In the genomic region with DNA sequence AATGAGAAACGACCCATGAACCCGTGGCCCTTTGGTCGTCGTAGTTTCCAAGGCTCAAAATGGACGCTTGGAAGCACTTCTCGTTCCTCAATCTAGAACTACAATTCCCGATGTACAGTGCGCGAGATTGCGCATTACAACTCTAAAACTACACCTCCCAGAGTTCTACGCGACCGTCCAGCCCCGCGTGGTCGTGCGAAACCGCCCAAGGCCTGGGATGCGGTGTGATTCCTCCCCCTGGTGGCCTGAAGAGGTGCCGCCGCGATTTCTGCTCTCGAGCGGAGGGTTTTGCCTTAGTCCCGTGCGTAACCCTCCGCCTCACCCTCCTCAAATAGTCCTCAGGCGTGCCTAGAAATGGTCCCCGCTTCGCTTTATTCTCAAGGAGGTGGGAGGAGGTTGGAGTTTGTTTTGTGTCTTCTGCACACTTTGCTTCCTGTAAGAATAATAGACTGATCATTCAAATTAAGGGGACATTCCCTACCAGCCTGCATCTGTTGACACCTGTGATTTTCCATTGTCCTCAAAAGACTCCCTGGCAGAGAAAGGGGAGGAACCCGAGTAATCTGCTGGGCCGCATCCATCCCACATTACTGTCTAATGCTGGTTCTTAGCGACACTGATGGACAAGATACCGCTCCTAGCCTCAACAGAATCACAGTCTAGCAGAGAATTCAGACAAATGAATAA, we compare ENCODE assay signal across 1 cellular context.
A peak's percentile ranks its signal among the peaks of the same experiment; 100 is the strongest.
TF ChIP-seq lines count a peak whose summit lies in the region.

No MANE protein-coding gene starts in this region.

TF ChIP-seq in K562, 482 proteins besides CTCF, POLR2A, EP300 and RAD21 (continued from another document and continues in another):
- TF ChIP-seq, protein P1, sequence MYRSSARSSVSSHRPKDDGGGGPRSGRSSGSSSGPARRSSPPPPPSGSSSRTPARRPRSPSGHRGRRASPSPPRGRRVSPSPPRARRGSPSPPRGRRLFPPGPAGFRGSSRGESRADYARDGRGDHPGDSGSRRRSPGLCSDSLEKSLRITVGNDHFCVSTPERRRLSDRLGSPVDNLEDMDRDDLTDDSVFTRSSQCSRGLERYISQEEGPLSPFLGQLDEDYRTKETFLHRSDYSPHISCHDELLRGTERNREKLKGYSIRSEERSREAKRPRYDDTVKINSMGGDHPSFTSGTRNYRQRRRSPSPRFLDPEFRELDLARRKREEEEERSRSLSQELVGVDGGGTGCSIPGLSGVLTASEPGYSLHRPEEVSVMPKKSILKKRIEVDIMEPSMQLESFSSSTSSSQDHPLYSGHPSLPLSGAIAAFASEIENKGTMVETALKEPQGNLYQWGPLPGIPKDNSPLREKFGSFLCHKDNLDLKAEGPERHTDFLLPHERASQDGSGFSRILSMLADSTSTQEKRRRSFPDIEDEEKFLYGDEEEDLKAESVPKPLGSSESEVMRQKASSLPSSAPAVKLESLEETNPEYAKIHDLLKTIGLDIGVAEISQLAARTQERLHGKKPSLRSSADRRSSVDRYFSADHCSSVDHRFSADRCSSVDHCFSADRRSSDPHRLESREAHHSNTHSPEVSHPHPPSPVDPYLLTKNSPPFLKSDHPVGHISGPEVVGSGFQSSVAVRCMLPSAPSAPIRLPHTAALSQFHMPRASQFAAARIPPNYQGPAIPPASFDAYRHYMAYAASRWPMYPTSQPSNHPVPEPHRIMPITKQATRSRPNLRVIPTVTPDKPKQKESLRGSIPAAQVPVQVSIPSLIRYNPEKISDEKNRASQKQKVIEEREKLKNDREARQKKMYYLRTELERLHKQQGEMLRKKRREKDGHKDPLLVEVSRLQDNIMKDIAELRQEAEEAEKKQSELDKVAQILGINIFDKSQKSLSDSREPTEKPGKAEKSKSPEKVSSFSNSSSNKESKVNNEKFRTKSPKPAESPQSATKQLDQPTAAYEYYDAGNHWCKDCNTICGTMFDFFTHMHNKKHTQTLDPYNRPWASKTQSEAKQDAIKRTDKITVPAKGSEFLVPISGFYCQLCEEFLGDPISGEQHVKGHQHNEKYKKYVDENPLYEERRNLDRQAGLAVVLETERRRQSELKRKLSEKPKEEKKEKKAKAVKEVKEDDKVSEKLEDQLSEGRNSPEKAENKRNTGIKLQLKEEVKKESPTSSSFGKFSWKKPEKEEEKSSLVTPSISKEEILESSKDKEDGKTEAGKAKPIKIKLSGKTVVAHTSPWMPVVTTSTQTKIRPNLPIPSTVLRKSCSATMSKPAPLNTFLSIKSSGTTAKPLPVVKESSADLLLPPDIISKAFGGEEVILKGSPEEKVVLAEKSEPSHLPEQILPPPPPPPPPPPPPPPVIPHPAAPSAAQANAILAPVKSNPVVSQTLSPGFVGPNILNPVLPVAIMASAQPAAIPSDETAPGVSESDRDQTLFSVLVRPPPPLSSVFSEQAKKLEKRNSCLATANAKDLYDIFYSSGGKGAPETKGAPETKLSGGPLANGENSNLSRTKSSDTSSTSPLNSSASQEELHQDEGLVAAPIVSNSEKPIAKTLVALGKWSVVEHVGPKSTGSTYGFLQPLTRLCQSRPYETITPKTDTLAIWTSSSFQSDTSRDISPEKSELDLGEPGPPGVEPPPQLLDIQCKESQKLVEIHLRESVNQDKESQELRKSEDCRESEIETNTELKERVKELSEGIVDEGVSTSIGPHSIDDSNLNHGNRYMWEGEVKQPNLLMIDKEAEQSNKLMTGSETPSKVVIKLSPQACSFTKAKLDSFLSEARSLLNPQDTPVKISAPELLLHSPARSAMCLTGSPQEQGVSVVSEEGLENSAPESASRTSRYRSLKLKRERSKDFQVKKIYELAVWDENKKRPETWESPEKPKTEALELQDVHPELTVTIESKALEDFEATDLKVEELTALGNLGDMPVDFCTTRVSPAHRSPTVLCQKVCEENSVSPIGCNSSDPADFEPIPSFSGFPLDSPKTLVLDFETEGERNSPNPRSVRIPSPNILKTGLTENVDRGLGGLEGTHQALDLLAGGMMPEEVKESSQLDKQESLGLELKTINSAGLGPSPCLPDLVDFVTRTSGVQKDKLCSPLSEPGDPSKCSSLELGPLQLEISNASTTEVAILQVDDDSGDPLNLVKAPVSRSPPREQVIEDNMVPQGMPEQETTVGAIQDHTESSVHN (IDR thresholded peaks at IDR 0.05; ENCODE audit: borderline replicate concordance in 1 of 2, low read depth in 1 of 2), result no peak; a peak in 1 of 4 replicates
- no peak for TF ChIP-seq SP2 (IDR thresholded peaks at IDR 0.05; ENCODE audit: extremely low read depth, low read depth, low read length, poor library complexity, severe bottlenecking)
- peak; percentile 99 for TF ChIP-seq ARID2 (IDR thresholded peaks at IDR 0.05)
- TF ChIP-seq, protein P2, sequence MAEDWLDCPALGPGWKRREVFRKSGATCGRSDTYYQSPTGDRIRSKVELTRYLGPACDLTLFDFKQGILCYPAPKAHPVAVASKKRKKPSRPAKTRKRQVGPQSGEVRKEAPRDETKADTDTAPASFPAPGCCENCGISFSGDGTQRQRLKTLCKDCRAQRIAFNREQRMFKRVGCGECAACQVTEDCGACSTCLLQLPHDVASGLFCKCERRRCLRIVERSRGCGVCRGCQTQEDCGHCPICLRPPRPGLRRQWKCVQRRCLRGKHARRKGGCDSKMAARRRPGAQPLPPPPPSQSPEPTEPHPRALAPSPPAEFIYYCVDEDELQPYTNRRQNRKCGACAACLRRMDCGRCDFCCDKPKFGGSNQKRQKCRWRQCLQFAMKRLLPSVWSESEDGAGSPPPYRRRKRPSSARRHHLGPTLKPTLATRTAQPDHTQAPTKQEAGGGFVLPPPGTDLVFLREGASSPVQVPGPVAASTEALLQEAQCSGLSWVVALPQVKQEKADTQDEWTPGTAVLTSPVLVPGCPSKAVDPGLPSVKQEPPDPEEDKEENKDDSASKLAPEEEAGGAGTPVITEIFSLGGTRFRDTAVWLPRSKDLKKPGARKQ (CRISPR knock-in tag; IDR thresholded peaks at IDR 0.05), result no peak
- no peak for TF ChIP-seq POLR3G (IDR thresholded peaks at IDR 0.05; ENCODE audit: extremely low read depth, insufficient read length, insufficient replicate concordance)
- TF ChIP-seq YBX1 (IDR thresholded peaks at IDR 0.05), result no peak
- TF ChIP-seq, protein P3, sequence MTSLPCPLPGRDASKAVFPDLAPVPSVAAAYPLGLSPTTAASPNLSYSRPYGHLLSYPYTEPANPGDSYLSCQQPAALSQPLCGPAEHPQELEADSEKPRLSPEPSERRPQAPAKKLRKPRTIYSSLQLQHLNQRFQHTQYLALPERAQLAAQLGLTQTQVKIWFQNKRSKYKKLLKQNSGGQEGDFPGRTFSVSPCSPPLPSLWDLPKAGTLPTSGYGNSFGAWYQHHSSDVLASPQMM (CRISPR knock-in tag; IDR thresholded peaks at IDR 0.05), result no peak
- no peak for TF ChIP-seq TAF9B (IDR thresholded peaks at IDR 0.05; ENCODE audit: partially characterized antibody)
- peak; percentile 90 for TF ChIP-seq DPF2 (IDR thresholded peaks at IDR 0.05)
- TF ChIP-seq, protein P4, sequence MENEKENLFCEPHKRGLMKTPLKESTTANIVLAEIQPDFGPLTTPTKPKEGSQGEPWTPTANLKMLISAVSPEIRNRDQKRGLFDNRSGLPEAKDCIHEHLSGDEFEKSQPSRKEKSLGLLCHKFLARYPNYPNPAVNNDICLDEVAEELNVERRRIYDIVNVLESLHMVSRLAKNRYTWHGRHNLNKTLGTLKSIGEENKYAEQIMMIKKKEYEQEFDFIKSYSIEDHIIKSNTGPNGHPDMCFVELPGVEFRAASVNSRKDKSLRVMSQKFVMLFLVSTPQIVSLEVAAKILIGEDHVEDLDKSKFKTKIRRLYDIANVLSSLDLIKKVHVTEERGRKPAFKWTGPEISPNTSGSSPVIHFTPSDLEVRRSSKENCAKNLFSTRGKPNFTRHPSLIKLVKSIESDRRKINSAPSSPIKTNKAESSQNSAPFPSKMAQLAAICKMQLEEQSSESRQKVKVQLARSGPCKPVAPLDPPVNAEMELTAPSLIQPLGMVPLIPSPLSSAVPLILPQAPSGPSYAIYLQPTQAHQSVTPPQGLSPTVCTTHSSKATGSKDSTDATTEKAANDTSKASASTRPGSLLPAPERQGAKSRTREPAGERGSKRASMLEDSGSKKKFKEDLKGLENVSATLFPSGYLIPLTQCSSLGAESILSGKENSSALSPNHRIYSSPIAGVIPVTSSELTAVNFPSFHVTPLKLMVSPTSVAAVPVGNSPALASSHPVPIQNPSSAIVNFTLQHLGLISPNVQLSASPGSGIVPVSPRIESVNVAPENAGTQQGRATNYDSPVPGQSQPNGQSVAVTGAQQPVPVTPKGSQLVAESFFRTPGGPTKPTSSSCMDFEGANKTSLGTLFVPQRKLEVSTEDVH (IDR thresholded peaks at IDR 0.05; ENCODE audit: low read depth, partially characterized antibody), result peak; percentile 79
- TF ChIP-seq ZEB2 (IDR thresholded peaks at IDR 0.05), result peak; percentile 87
- TF ChIP-seq, protein P5, sequence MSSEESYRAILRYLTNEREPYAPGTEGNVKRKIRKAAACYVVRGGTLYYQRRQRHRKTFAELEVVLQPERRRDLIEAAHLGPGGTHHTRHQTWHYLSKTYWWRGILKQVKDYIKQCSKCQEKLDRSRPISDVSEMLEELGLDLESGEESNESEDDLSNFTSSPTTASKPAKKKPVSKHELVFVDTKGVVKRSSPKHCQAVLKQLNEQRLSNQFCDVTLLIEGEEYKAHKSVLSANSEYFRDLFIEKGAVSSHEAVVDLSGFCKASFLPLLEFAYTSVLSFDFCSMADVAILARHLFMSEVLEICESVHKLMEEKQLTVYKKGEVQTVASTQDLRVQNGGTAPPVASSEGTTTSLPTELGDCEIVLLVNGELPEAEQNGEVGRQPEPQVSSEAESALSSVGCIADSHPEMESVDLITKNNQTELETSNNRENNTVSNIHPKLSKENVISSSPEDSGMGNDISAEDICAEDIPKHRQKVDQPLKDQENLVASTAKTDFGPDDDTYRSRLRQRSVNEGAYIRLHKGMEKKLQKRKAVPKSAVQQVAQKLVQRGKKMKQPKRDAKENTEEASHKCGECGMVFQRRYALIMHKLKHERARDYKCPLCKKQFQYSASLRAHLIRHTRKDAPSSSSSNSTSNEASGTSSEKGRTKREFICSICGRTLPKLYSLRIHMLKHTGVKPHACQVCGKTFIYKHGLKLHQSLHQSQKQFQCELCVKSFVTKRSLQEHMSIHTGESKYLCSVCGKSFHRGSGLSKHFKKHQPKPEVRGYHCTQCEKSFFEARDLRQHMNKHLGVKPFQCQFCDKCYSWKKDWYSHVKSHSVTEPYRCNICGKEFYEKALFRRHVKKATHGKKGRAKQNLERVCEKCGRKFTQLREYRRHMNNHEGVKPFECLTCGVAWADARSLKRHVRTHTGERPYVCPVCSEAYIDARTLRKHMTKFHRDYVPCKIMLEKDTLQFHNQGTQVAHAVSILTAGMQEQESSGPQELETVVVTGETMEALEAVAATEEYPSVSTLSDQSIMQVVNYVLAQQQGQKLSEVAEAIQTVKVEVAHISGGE (CRISPR knock-in tag; IDR thresholded peaks at IDR 0.05), result peak in 1 of 3 experiments; percentile 93; a peak in 2 of 6 replicates
- TF ChIP-seq TBL1XR1 (IDR thresholded peaks at IDR 0.05; ENCODE audit: low read length in 2 of 2), result peak; percentile 94 to 97
- no peak for TF ChIP-seq PCBP2 (IDR thresholded peaks at IDR 0.05; ENCODE audit: low read depth, low read length, poor library complexity, severe bottlenecking)
- TF ChIP-seq ZNF77 (CRISPR knock-in tag; IDR thresholded peaks at IDR 0.05), result no peak
- TF ChIP-seq ZNF253 (CRISPR knock-in tag; conservative IDR thresholded peaks at IDR 0.05), result no peak
- TF ChIP-seq MTA1 (IDR thresholded peaks at IDR 0.05; ENCODE audit: borderline replicate concordance), result peak; percentile 94
- TF ChIP-seq PHF8 (IDR thresholded peaks at IDR 0.05; ENCODE audit: borderline replicate concordance, low read length), result no peak; the same call in 1 of the 2 replicates
- peak; percentile 100 for TF ChIP-seq SP1 (CRISPR knock-in tag; IDR thresholded peaks at IDR 0.05)
- TF ChIP-seq POLR3A (IDR thresholded peaks at IDR 0.05; ENCODE audit: borderline replicate concordance, extremely low read depth, insufficient read depth, insufficient read length), result no peak
- TF ChIP-seq JUNB (CRISPR knock-in tag; conservative IDR thresholded peaks at IDR 0.05), result no peak; the same call in 1 of the 2 replicates
- TF ChIP-seq ZFPM2 (CRISPR knock-in tag; IDR thresholded peaks at IDR 0.05), result no peak
- TF ChIP-seq PCBP1 (IDR thresholded peaks at IDR 0.05; ENCODE audit: low read depth, low read length, poor library complexity, severe bottlenecking), result peak; percentile 63
- TF ChIP-seq MTA3 (IDR thresholded peaks at IDR 0.05; ENCODE audit: borderline replicate concordance), result peak; percentile 92
- no peak for TF ChIP-seq KLF10 (CRISPR knock-in tag; IDR thresholded peaks at IDR 0.05)
- TF ChIP-seq ZNF561 (CRISPR knock-in tag; conservative IDR thresholded peaks at IDR 0.05), result no peak
- TF ChIP-seq, protein P6, sequence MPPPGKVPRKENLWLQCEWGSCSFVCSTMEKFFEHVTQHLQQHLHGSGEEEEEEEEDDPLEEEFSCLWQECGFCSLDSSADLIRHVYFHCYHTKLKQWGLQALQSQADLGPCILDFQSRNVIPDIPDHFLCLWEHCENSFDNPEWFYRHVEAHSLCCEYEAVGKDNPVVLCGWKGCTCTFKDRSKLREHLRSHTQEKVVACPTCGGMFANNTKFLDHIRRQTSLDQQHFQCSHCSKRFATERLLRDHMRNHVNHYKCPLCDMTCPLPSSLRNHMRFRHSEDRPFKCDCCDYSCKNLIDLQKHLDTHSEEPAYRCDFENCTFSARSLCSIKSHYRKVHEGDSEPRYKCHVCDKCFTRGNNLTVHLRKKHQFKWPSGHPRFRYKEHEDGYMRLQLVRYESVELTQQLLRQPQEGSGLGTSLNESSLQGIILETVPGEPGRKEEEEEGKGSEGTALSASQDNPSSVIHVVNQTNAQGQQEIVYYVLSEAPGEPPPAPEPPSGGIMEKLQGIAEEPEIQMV (tag; conservative IDR thresholded peaks at IDR 0.05; ENCODE audit: low read depth), result peak; percentile 54; the same call in 1 of the 2 replicates
- TF ChIP-seq KLF6 (CRISPR knock-in tag; IDR thresholded peaks at IDR 0.05; ENCODE audit: borderline replicate concordance), result peak; percentile 91; the same call in 1 of the 2 replicates
- TF ChIP-seq, protein P7, sequence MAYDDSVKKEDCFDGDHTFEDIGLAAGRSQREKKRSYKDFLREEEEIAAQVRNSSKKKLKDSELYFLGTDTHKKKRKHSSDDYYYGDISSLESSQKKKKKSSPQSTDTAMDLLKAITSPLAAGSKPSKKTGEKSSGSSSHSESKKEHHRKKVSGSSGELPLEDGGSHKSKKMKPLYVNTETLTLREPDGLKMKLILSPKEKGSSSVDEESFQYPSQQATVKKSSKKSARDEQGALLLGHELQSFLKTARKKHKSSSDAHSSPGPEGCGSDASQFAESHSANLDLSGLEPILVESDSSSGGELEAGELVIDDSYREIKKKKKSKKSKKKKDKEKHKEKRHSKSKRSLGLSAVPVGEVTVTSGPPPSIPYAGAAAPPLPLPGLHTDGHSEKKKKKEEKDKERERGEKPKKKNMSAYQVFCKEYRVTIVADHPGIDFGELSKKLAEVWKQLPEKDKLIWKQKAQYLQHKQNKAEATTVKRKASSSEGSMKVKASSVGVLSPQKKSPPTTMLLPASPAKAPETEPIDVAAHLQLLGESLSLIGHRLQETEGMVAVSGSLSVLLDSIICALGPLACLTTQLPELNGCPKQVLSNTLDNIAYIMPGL (CRISPR knock-in tag; IDR thresholded peaks at IDR 0.05), result peak; percentile 90; the same call in 1 of the 2 replicates
- peak; percentile 88 for TF ChIP-seq RHOXF2B (CRISPR knock-in tag; conservative IDR thresholded peaks at IDR 0.05)
- peak; percentile 87 for TF ChIP-seq CREB1 (IDR thresholded peaks at IDR 0.05)
- TF ChIP-seq CREB1 (CRISPR knock-in tag; IDR thresholded peaks at IDR 0.05), result peak; percentile 92
- TF ChIP-seq ARHGAP35 (IDR thresholded peaks at IDR 0.05; ENCODE audit: partially characterized antibody), result peak; percentile 56
- no peak for TF ChIP-seq MTF1 (CRISPR knock-in tag; IDR thresholded peaks at IDR 0.05; ENCODE audit: borderline replicate concordance)
